ENCODE assay signal across 17 cellular contexts in the genomic region with DNA sequence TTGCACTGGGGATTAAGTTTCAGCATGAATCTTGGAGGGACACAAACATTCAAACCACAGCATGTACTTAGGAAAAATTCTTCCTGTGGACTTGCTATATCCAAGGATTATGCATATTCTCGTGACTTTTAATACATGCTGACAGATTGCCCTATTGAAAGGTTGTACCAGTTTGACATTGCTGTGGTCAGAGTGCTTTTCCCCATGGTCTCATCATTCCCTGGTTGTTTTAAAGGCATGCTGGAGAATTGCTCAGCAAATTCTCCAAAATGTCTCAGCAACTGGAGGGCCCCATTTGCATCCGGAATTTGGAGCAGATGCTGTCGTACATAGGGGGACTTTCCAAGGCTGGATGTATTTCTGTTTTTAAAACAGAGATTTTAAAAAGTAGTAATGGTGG. TPM values are rescaled to one million over a fixed set of nuclear protein-coding genes. Genes with fewer than 3 reads are reported as not detected.
DNase-seq lines count a peak whose midpoint lies in the region; ATAC-seq and TF ChIP-seq lines count a peak whose summit lies in the region.
"Had no signal": no experiment of that assay in that cellular context is flagged by ENCODE, and none has a peak within 500 bp of the region (broad histone marks: within the 10 kb centered on the region; RNA-seq: fewer than 3 reads in every experiment).

No MANE protein-coding gene starts in this region.

- no peak for TF ChIP-seq CTCF in retinal pigment epithelial cell (conservative IDR thresholded peaks at IDR 0.05; ENCODE audit: low read depth, low read length)

- DNase-seq in activated naive CD4-positive, alpha-beta T cell treated with anti-CD3 and anti-CD28 coated beads for 36 hours: no peak
- no peak for DNase-seq in activated naive CD4-positive, alpha-beta T cell treated with Interleukin-2 at 50 U/mL for 16 hours
- DNase-seq in T-cell: no peak
- DNase-seq in activated naive CD8-positive, alpha-beta T cell treated with anti-CD3 and anti-CD28 coated beads for 36 hours: no peak
- DNase-seq in retinal pigment epithelial cell (ENCODE audit: low read depth): peak; percentile 69
- DNase-seq in NCI-H446 treated with DMSO at 0.1 percent for 48 hours (lab: John Stamatoyannopoulos, UW): no peak
- DNase-seq: ACHN, AML-193, DMS79, NCI-H187, NCI-H345, NCI-H774, PC-3 had no signal

- no peaks in the 10 kb centered on the region for H3K27me3 Mint-ChIP-seq in activated naive CD4-positive, alpha-beta T cell treated with anti-CD3 and anti-CD28 coated beads for 36 hours (ENCODE audit: low read depth)
- no peaks in the 10 kb centered on the region for H3K27me3 Mint-ChIP-seq in T-cell
- H3K27me3 Mint-ChIP-seq in activated naive CD8-positive, alpha-beta T cell treated with anti-CD3 and anti-CD28 coated beads for 36 hours: no peaks in the 10 kb centered on the region

- CTCF ChIA-PET in activated naive CD4-positive, alpha-beta T cell treated with anti-CD3 and anti-CD28 coated beads for 36 hours (lab: Charles Lee): interaction anchor here (0.7 to 2.1 kb wide), 4 partner anchors 10 to 231 kb away, joined by 3 to 8 read pairs (median 6); no protein-coding TSS in a partner anchor
- CTCF ChIA-PET in T-cell (lab: Charles Lee): interaction anchor here (0.6 to 0.7 kb wide), 3 partner anchors 34 to 662 kb away, joined by 3 to 9 read pairs (median 5); no protein-coding TSS in a partner anchor

- intact Hi-C loops in activated naive CD4-positive, alpha-beta T cell treated with anti-CD3 and anti-CD28 coated beads for 36 hours (cut with micrococcal nuclease): loop anchor here (10.0 kb wide), 1 partner anchor 1317 kb away; no protein-coding TSS in a partner anchor

- no peak overlapping the region for H3K4me3 ChIP-seq in retinal pigment epithelial cell (ENCODE audit: low read length)
- H3K4me3 ChIP-seq: HAP-1, K562 had no signal

- peak overlapping the region; percentile 60 for H3K4me3 Mint-ChIP-seq in activated naive CD4-positive, alpha-beta T cell treated with anti-CD3 and anti-CD28 coated beads for 36 hours
- peak overlapping the region; percentile 69 to 83 (median 72) for H3K4me3 Mint-ChIP-seq in T-cell
- H3K4me3 Mint-ChIP-seq in activated naive CD8-positive, alpha-beta T cell treated with anti-CD3 and anti-CD28 coated beads for 36 hours: no peak overlapping the region

- peaks cover 74% of the 10 kb centered on the region for H3K4me1 Mint-ChIP-seq in activated naive CD4-positive, alpha-beta T cell treated with anti-CD3 and anti-CD28 coated beads for 36 hours (ENCODE audit: low read depth)
- H3K4me1 Mint-ChIP-seq in T-cell: peaks cover 84 to 89% (median 86%) of the 10 kb centered on the region in 3 donors
- peaks cover 79% of the 10 kb centered on the region for H3K4me1 Mint-ChIP-seq in activated naive CD8-positive, alpha-beta T cell treated with anti-CD3 and anti-CD28 coated beads for 36 hours

- H3K9me3 Mint-ChIP-seq in activated naive CD4-positive, alpha-beta T cell treated with anti-CD3 and anti-CD28 coated beads for 36 hours: no peaks in the 10 kb centered on the region
- no peaks in the 10 kb centered on the region for H3K9me3 Mint-ChIP-seq in T-cell
- peaks cover 7% of the 10 kb centered on the region for H3K9me3 Mint-ChIP-seq in activated naive CD8-positive, alpha-beta T cell treated with anti-CD3 and anti-CD28 coated beads for 36 hours

- POLR2A ChIA-PET in T-cell (lab: Charles Lee): interaction anchor here (0.6 to 4.9 kb wide), 5 partner anchors 10 to 29 kb away, joined by 3 to 25 read pairs (median 7); no protein-coding TSS in a partner anchor

- H3K27ac Mint-ChIP-seq in activated naive CD4-positive, alpha-beta T cell treated with anti-CD3 and anti-CD28 coated beads for 36 hours: peak overlapping the region; percentile 95
- H3K27ac Mint-ChIP-seq in T-cell: peak overlapping the region; percentile 70 to 92
- H3K27ac Mint-ChIP-seq in activated naive CD8-positive, alpha-beta T cell treated with anti-CD3 and anti-CD28 coated beads for 36 hours: peak overlapping the region; percentile 77

- no peak for ATAC-seq in T-cell (replicated peaks in 1 of 4)
- no peak for ATAC-seq in HG02588 (IDR thresholded peaks at IDR 0.05; ENCODE audit: unreplicated experiment)
- ATAC-seq in GM18498 (IDR thresholded peaks at IDR 0.05; ENCODE audit: unreplicated experiment): no peak
- ATAC-seq: K562, PC-3 had no signal

- peaks cover 45% of the 10 kb centered on the region for H3K36me3 Mint-ChIP-seq in activated naive CD4-positive, alpha-beta T cell treated with anti-CD3 and anti-CD28 coated beads for 36 hours (ENCODE audit: low read depth)
- peaks cover 25% of the 10 kb centered on the region for H3K36me3 Mint-ChIP-seq in T-cell
- peaks cover 48% of the 10 kb centered on the region for H3K36me3 Mint-ChIP-seq in activated naive CD8-positive, alpha-beta T cell treated with anti-CD3 and anti-CD28 coated beads for 36 hours

RNA-seq across cellular contexts. Expression of gene HECA, which starts 7.4 kb away (rescaled TPM):
- total RNA-seq in activated naive CD4-positive, alpha-beta T cell treated with anti-CD3 and anti-CD28 coated beads for 36 hours: 10 to 100 TPM; 61.1 to 61.2 TPM
- total RNA-seq in T-cell: 100 to 1,000 TPM; 125 to 137 (median 131) TPM
- total RNA-seq in activated naive CD8-positive, alpha-beta T cell treated with anti-CD3 and anti-CD28 coated beads for 36 hours: 10 to 100 TPM; 39.2 to 39.9 TPM
